Comparison of ENCODE assay signal across 16 cellular contexts in genomic region chr1:108617008-108617723, GRCh38. TPM values are rescaled to one million over a fixed set of nuclear protein-coding genes. Genes with fewer than 3 reads are reported as not detected.
DNase-seq lines count a peak whose midpoint lies in the region; ATAC-seq lines count a peak whose summit lies in the region.
"Had no signal": no experiment of that assay in that cellular context is flagged by ENCODE, and none has a peak within 500 bp of the region (broad histone marks: within the 10 kb centered on the region; RNA-seq: fewer than 3 reads in every experiment).

No MANE protein-coding gene starts in this region.

- ATAC-seq in GM21528 (IDR thresholded peaks at IDR 0.05; ENCODE audit: low FRiP score, unreplicated experiment): no peak
- no peak for ATAC-seq in stimulated activated naive B cell treated with anti-CD40 and anti-IgM and Interleukin-4, amounts not matched to agents 10 μg/mL and 1 μg/mL and 100 μg/mL, for 72 hours (replicated peaks)
- ATAC-seq: PC-3 had no signal

- peaks cover 4 to 13% (median 7%) of the 10 kb centered on the region in 3 donors for H3K36me3 Mint-ChIP-seq in immature natural killer cell
- peaks cover 10 to 13% of the 10 kb centered on the region in 2 donors for H3K36me3 Mint-ChIP-seq in stimulated activated naive B cell treated with anti-CD40 and anti-IgM and Interleukin-4, amounts not matched to agents 10 μg/mL and 1 μg/mL and 100 μg/mL, for 72 hours

- peak; percentile 71 for DNase-seq in DMS79 treated with DMSO at 0.1 percent for 48 hours (lab: John Stamatoyannopoulos, UW)
- peak; percentile 10 for DNase-seq in KBM-7
- peak; percentile 90 for DNase-seq in OCI-M1 (lab: John Stamatoyannopoulos, UW)
- DNase-seq in immature natural killer cell: peak; percentile 5 to 28 (median 19)
- no peak for DNase-seq in NCI-H1105 treated with DMSO at 0.1 percent for 48 hours (lab: John Stamatoyannopoulos, UW)
- DNase-seq in stimulated activated naive B cell treated with anti-CD40 and anti-IgM and Interleukin-4, amounts not matched to agents 10 μg/mL and 1 μg/mL and 100 μg/mL, for 72 hours: no peak
- DNase-seq: ACHN, AML-193, COR-L47, NCI-H1105, NCI-H446 treated with DMSO at 0.1 percent for 48 hours, NCI-H748 treated with DMSO at 0.1 percent for 48 hours, PC-3, SJCRH30 had no signal

- no peaks in the 10 kb centered on the region for H3K9me3 Mint-ChIP-seq in immature natural killer cell
- no peaks in the 10 kb centered on the region for H3K9me3 Mint-ChIP-seq in stimulated activated naive B cell treated with anti-CD40 and anti-IgM and Interleukin-4, amounts not matched to agents 10 μg/mL and 1 μg/mL and 100 μg/mL, for 72 hours
- H3K9me3 Mint-ChIP-seq: CD14-positive monocyte had no signal

- no peaks in the 10 kb centered on the region for H3K4me1 Mint-ChIP-seq in immature natural killer cell
- H3K4me1 Mint-ChIP-seq in stimulated activated naive B cell treated with anti-CD40 and anti-IgM and Interleukin-4, amounts not matched to agents 10 μg/mL and 1 μg/mL and 100 μg/mL, for 72 hours: no peaks in the 10 kb centered on the region
- H3K4me1 Mint-ChIP-seq: CD14-positive monocyte had no signal

- no peak overlapping the region for H3K4me3 Mint-ChIP-seq in immature natural killer cell
- H3K4me3 Mint-ChIP-seq in stimulated activated naive B cell treated with anti-CD40 and anti-IgM and Interleukin-4, amounts not matched to agents 10 μg/mL and 1 μg/mL and 100 μg/mL, for 72 hours: no peak overlapping the region
- H3K4me3 Mint-ChIP-seq: CD14-positive monocyte had no signal

- in situ Hi-C loops in KBM-7 (cut with MboI; ENCODE audit: low pct_unique_long_range_greater_than_20kb, low sequenced_read_pairs): no loop called here

- no peak overlapping the region for H3K27ac Mint-ChIP-seq in immature natural killer cell
- no peak overlapping the region for H3K27ac Mint-ChIP-seq in stimulated activated naive B cell treated with anti-CD40 and anti-IgM and Interleukin-4, amounts not matched to agents 10 μg/mL and 1 μg/mL and 100 μg/mL, for 72 hours
- H3K27ac Mint-ChIP-seq: CD14-positive monocyte had no signal

- H3K27me3 Mint-ChIP-seq in immature natural killer cell (ENCODE audit: low read depth in 3 of 3): no peaks in the 10 kb centered on the region
- no peaks in the 10 kb centered on the region for H3K27me3 Mint-ChIP-seq in stimulated activated naive B cell treated with anti-CD40 and anti-IgM and Interleukin-4, amounts not matched to agents 10 μg/mL and 1 μg/mL and 100 μg/mL, for 72 hours

RNA-seq across cellular contexts. Expression of gene HENMT1, which starts 43.7 kb away (rescaled TPM):
- 100 to 1,000 TPM in 2 of 3 donors, 10 to 100 TPM in 1; 80.4 to 142 (median 108) TPM for polyA plus RNA-seq in immature natural killer cell

RNA-seq across cellular contexts. Expression of gene EEIG2, which starts 57.3 kb away (rescaled TPM):
- polyA plus RNA-seq in immature natural killer cell: 1 to 10 TPM; 1.3 to 1.6 (median 1.4) TPM

Comparison
In these comparisons a context has a peak if more than half of its experiments do, and no peak if none do; other contexts are left out.
1. DNase-seq: peak in DMS79 treated with DMSO at 0.1 percent for 48 hours (single experiment), KBM-7 (single experiment), OCI-M1 (single experiment) and immature natural killer cell (3 of 3); none in NCI-H1105 treated with DMSO at 0.1 percent for 48 hours (single experiment) and stimulated activated naive B cell treated with anti-CD40 and anti-IgM and Interleukin-4, amounts not matched to agents 10 μg/mL and 1 μg/mL and 100 μg/mL, for 72 hours (single experiment).